In the genomic region with DNA sequence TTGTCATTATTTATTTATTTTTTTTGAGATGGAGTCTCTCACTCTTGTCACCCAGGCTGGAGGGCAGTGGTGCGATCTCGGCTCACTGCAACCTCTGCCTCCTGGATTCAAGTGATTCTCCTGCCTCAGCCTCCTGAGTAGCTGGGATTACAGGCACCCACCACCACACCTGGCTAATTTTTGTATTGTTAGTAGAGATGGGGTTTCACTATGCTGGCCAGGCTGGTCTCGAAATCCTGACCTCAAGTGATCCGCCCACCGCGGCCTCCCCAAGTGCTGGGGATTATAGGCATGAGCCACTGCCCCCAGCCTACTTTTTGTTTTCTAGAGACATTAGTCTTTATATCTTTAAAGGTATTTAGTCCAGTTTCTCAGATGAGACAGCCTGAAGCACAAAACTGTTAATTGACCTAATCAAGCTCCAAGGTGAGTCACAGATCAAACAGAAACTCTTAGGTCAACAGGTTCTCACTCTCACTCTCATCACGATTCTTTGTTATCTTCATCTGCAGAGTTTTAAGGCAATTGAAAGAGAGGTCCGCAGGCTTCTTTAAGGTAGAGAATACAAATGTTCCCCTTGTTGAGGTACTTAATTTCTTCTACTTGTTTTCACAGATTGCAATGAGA, we compare ENCODE assay signal across 8 cellular contexts. TPM values are rescaled to one million over a fixed set of nuclear protein-coding genes. Genes with fewer than 3 reads are reported as not detected.
DNase-seq lines count a peak whose midpoint lies in the region; ATAC-seq and TF ChIP-seq lines count a peak whose summit lies in the region.
"Not testable (repeated sequence)": the region's sequence is repeated elsewhere in the genome, so short reads cannot be mapped to it uniquely, and the experiment has no call there.

No MANE protein-coding gene starts in this region.

- intact Hi-C loops in MCF 10A (cut with micrococcal nuclease) = not testable (repeated sequence)

- DNase-seq in HT-29 (ENCODE audit: low spot score) (peak; percentile 39), MCF 10A (ENCODE audit: unreplicated experiment) (peak; percentile 13)
- not testable (repeated sequence) for DNase-seq in T-helper 17 cell; stimulated activated effector memory CD8-positive, alpha-beta T cell treated with anti-CD3 and anti-CD28 coated beads, Interleukin-12 subunit alpha, Interleukin-12 subunit beta, amount 100 ng/mL, for 72 hours (ENCODE audit: low spot score in 2 of 2)

- peak overlapping the region in 9 of 11 experiments; percentile 23 to 79 (median 71); a peak in 15 of 22 replicates for H3K4me2 ChIP-seq in BLaER1 treated with 17β-estradiol and CSF1 and Interleukin-3, amounts not matched to agents 10 nM and 100 nM

- not testable (repeated sequence) for H3K9me3 Mint-ChIP-seq in activated T-helper 17 cell treated with anti-CD3 and anti-CD28 coated beads, Interleukin-2, amount 50 U/mL, for 72 hours; MCF 10A (ENCODE audit: unreplicated experiment); stimulated activated effector memory CD8-positive, alpha-beta T cell treated with anti-CD3 and anti-CD28 coated beads, Interleukin-12 subunit alpha, Interleukin-12 subunit beta, amount 100 ng/mL, for 72 hours

- H3K27ac ChIP-seq in BLaER1 treated with 17β-estradiol and CSF1 and Interleukin-3, amounts not matched to agents 10 nM and 100 nM = peak overlapping the region in 3 of 11 experiments; percentile 65 to 70 (median 69); a peak in 3 of 22 replicates
- peak overlapping the region; percentile 88 to 97 (median 96) for H3K27ac ChIP-seq in gastroesophageal sphincter
- H3K27ac ChIP-seq in muscle layer of duodenum (ENCODE audit: low read length) = peak overlapping the region; percentile 94

- ATAC-seq in T-helper 17 cell; gastroesophageal sphincter; stimulated activated effector memory CD8-positive, alpha-beta T cell treated with anti-CD3 and anti-CD28 coated beads, Interleukin-12 subunit alpha, Interleukin-12 subunit beta, amount 100 ng/mL, for 72 hours: not testable (repeated sequence)
- ATAC-seq in activated T-helper 17 cell treated with anti-CD3 and anti-CD28 coated beads, Interleukin-2, amount 50 U/mL, for 72 hours (replicated peaks) = peak; percentile 47

- not testable (repeated sequence) for H3K36me3 Mint-ChIP-seq in T-helper 17 cell (ENCODE audit: low read depth)
- peaks cover 78% of the 10 kb centered on the region for H3K36me3 Mint-ChIP-seq in activated T-helper 17 cell treated with anti-CD3 and anti-CD28 coated beads, Interleukin-2, amount 50 U/mL, for 72 hours (ENCODE audit: low read depth)
- H3K36me3 Mint-ChIP-seq in MCF 10A (ENCODE audit: insufficient read depth, unreplicated experiment) = peaks cover 16% of the 10 kb centered on the region
- peaks cover 47% of the 10 kb centered on the region for H3K36me3 Mint-ChIP-seq in stimulated activated effector memory CD8-positive, alpha-beta T cell treated with anti-CD3 and anti-CD28 coated beads, Interleukin-12 subunit alpha, Interleukin-12 subunit beta, amount 100 ng/mL, for 72 hours

- H3K4me1 Mint-ChIP-seq in T-helper 17 cell (peaks cover 54% of the 10 kb centered on the region), MCF 10A (ENCODE audit: insufficient read depth, unreplicated experiment) (peaks cover 35% of the 10 kb centered on the region)
- H3K4me1 Mint-ChIP-seq in activated T-helper 17 cell treated with anti-CD3 and anti-CD28 coated beads, Interleukin-2, amount 50 U/mL, for 72 hours = peaks cover 51% of the 10 kb centered on the region
- peaks cover 69% of the 10 kb centered on the region for H3K4me1 Mint-ChIP-seq in stimulated activated effector memory CD8-positive, alpha-beta T cell treated with anti-CD3 and anti-CD28 coated beads, Interleukin-12 subunit alpha, Interleukin-12 subunit beta, amount 100 ng/mL, for 72 hours

- POLR2A ChIA-PET in MCF 10A (lab: Yijun Ruan, JAX) = interaction anchor here (1.0 to 3.5 kb wide), 2 partner anchors 10 to 14 kb away, joined by 4 to 22 read pairs; no protein-coding TSS in a partner anchor

- peaks cover 43 to 68% (median 59%) of the 10 kb centered on the region in 10 experiments for H3K4me1 ChIP-seq in BLaER1 treated with 17β-estradiol and CSF1 and Interleukin-3, amounts not matched to agents 10 nM and 100 nM
- peaks cover 7 to 94% (median 27%) of the 10 kb centered on the region in 3 donors for H3K4me1 ChIP-seq in gastroesophageal sphincter
- H3K4me1 ChIP-seq in muscle layer of duodenum (ENCODE audit: control insufficient read depth in 1 of 2, insufficient read depth in 2 of 2, low read length in 2 of 2) = peaks cover 17 to 28% of the 10 kb centered on the region in 2 donors

- peaks cover 13 to 49% (median 18%) of the 10 kb centered on the region in 11 experiments; a peak in 20 of 22 replicates for H3K36me3 ChIP-seq in BLaER1 treated with 17β-estradiol and CSF1 and Interleukin-3, amounts not matched to agents 10 nM and 100 nM
- peaks cover 0 to 15% of the 10 kb centered on the region in 2 donors for H3K36me3 ChIP-seq in gastroesophageal sphincter
- not testable (repeated sequence) for H3K36me3 ChIP-seq in muscle layer of duodenum (ENCODE audit: control insufficient read depth in 1 of 2, insufficient read depth in 2 of 2, low read length in 2 of 2)

- H3K4me3 Mint-ChIP-seq in T-helper 17 cell = peak overlapping the region; percentile 56
- H3K4me3 Mint-ChIP-seq in activated T-helper 17 cell treated with anti-CD3 and anti-CD28 coated beads, Interleukin-2, amount 50 U/mL, for 72 hours = peak overlapping the region; percentile 99
- H3K4me3 Mint-ChIP-seq in MCF 10A (ENCODE audit: unreplicated experiment); stimulated activated effector memory CD8-positive, alpha-beta T cell treated with anti-CD3 and anti-CD28 coated beads, Interleukin-12 subunit alpha, Interleukin-12 subunit beta, amount 100 ng/mL, for 72 hours: not testable (repeated sequence)

- H3K9ac ChIP-seq in BLaER1 treated with 17β-estradiol and CSF1 and Interleukin-3, amounts not matched to agents 10 nM and 100 nM = not testable (repeated sequence)

- not testable (repeated sequence) for H3K9me3 ChIP-seq in BLaER1 treated with 17β-estradiol and CSF1 and Interleukin-3, amounts not matched to agents 10 nM and 100 nM (replicated peaks in 1 of 11); T-helper 17 cell (ENCODE audit: control insufficient read depth, low read length, poor library complexity, severe bottlenecking); gastroesophageal sphincter; muscle layer of duodenum (ENCODE audit: control insufficient read depth in 1 of 2, low read length in 2 of 2)

- TF ChIP-seq CTCF in MCF 10A (IDR thresholded peaks at IDR 0.05; ENCODE audit: unreplicated experiment); gastroesophageal sphincter (IDR thresholded peaks at IDR 0.05): not testable (repeated sequence)

- BruUV-seq in MCF 10A (replicated peaks; lab: Mats Ljungman, UMichigan) = not testable (repeated sequence)

- not testable (repeated sequence) for H3K27me3 Mint-ChIP-seq in T-helper 17 cell; activated T-helper 17 cell treated with anti-CD3 and anti-CD28 coated beads, Interleukin-2, amount 50 U/mL, for 72 hours; MCF 10A (ENCODE audit: insufficient read depth, unreplicated experiment)

- not testable (repeated sequence) for TF ChIP-seq EP300 in gastroesophageal sphincter (IDR thresholded peaks at IDR 0.05)

- CTCF ChIA-PET in MCF 10A (lab: Yijun Ruan, JAX) = interaction anchor here (0.9 to 1.8 kb wide), 2 partner anchors 10 to 19 kb away, joined by 3 to 7 read pairs; no protein-coding TSS in a partner anchor

- peaks cover 0 to 52% (median 0%) of the 10 kb centered on the region in 11 experiments; a peak in 6 of 22 replicates for H4K20me1 ChIP-seq in BLaER1 treated with 17β-estradiol and CSF1 and Interleukin-3, amounts not matched to agents 10 nM and 100 nM

- H3K27me3 ChIP-seq in BLaER1 treated with 17β-estradiol and CSF1 and Interleukin-3, amounts not matched to agents 10 nM and 100 nM; gastroesophageal sphincter; muscle layer of duodenum (ENCODE audit: low read depth, low read length): not testable (repeated sequence)

- TF ChIP-seq POLR2A in gastroesophageal sphincter (IDR thresholded peaks at IDR 0.05) = not testable (repeated sequence)

- H3K4me3 ChIP-seq in BLaER1 treated with 17β-estradiol and CSF1 and Interleukin-3, amounts not matched to agents 10 nM and 100 nM; gastroesophageal sphincter; muscle layer of duodenum (ENCODE audit: low read depth in 1 of 2, low read length in 2 of 2): not testable (repeated sequence)

- peak overlapping the region; percentile 62 for H3K27ac Mint-ChIP-seq in T-helper 17 cell
- H3K27ac Mint-ChIP-seq in activated T-helper 17 cell treated with anti-CD3 and anti-CD28 coated beads, Interleukin-2, amount 50 U/mL, for 72 hours; MCF 10A (ENCODE audit: low read depth, unreplicated experiment): not testable (repeated sequence)
- peak overlapping the region; percentile 40 for H3K27ac Mint-ChIP-seq in stimulated activated effector memory CD8-positive, alpha-beta T cell treated with anti-CD3 and anti-CD28 coated beads, Interleukin-12 subunit alpha, Interleukin-12 subunit beta, amount 100 ng/mL, for 72 hours

- 94 to 95% methylated on average over 3 to 4 of the region's 8 CpGs for WGBS in gastroesophageal sphincter (ENCODE audit: low coverage in 1 of 2), 2 donors

RNA-seq across cellular contexts. Expression of a gene that starts 6.1 kb away (rescaled TPM):
- total RNA-seq in HT-29 (2014; rRNA removed; shearing (Covaris generic)) = 25.8 and 31.7 TPM in 2 replicates
- total RNA-seq in T-helper 17 cell (10 to 100 TPM; 59.0 to 75.5 TPM), MCF 10A (2022) (20.0 and 23.9 TPM in 2 replicates), gastroesophageal sphincter (10 to 100 TPM; 36.1 to 48.3 (median 41.7) TPM)
- total RNA-seq in activated T-helper 17 cell treated with anti-CD3 and anti-CD28 coated beads, Interleukin-2, amount 50 U/mL, for 72 hours = 10 to 100 TPM; 26.3 to 41.0 TPM
